Comparison of ENCODE assay signal across 8 cellular contexts in the genomic region with DNA sequence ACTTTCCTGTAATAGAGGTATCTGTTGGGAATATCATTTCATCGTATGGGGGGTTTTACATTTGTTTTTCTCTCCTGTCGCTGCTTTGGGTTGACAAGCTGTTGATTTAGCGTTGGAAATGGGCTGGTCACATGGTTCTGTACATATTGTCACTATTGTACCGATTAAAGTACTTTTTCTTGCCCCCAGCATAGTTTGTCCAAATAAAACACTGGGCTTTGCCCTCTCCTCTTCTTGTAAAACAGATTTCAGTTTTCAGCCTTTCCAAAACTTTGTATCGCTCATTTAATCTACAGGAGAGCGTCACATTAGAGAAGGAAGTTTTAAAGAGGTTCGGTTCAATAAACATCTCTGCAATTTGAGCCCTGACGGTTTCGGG. TPM values are rescaled to one million over a fixed set of nuclear protein-coding genes. Genes with fewer than 3 reads are reported as not detected.
DNase-seq lines count a peak whose midpoint lies in the region; ATAC-seq, FAIRE-seq and TF ChIP-seq lines count a peak whose summit lies in the region.

No MANE protein-coding gene starts in this region.

- no peak for TF ChIP-seq RAD21 in A549 (conservative IDR thresholded peaks at IDR 0.05 in 1 of 2, IDR thresholded peaks at IDR 0.05 in 1 of 2)

- FAIRE-seq in A549 (lab: Jason Lieb, UNC), result no peak

- peak overlapping the region; percentile 55 to 72 for H3K9ac ChIP-seq in mucosa of rectum (ENCODE audit: low read depth in 1 of 2, low read length in 2 of 2)

- H3K4me1 ChIP-seq in A549 (peaks cover 26% of the 10 kb centered on the region), breast epithelium (peaks cover 0 to 25% of the 10 kb centered on the region in 2 donors), mucosa of rectum (ENCODE audit: control insufficient read depth in 2 of 2, insufficient read depth in 2 of 2, low read length in 2 of 2) (peaks cover 14 to 29% of the 10 kb centered on the region in 2 donors)

- POLR2A ChIA-PET in A549 (lab: Yijun Ruan, JAX), result interaction anchor here (1.1 to 2.0 kb wide), 2 partner anchors 9 to 15 kb away, joined by 5 read pairs; a partner anchor contains a TSS

- DNase-seq in A549 (ENCODE audit: low read depth in 1 of 2, low spot score in 1 of 2) (no peak), HL-60 (ENCODE audit: low read depth in 1 of 2, low spot score in 1 of 2) (no peak), breast epithelium (ENCODE audit: low spot score in 2 of 2) (no peak), NOMO-1 treated with dmso at 0.1 percent for 144 hours (lab: John Stamatoyannopoulos, UW; ENCODE audit: unreplicated experiment) (no peak), CD1c-positive myeloid dendritic cell (ENCODE audit: extremely low spot score) (no peak), germinal center (ENCODE audit: low spot score) (no peak)

- TF ChIP-seq CTCF in A549 (IDR thresholded peaks at IDR 0.05) (no peak), HL-60 (IDR thresholded peaks at IDR 0.05; ENCODE audit: insufficient read depth, low read length) (no peak), breast epithelium (IDR thresholded peaks at IDR 0.05) (no peak)

- H3K36me3 ChIP-seq in breast epithelium, result peaks cover 5% of the 10 kb centered on the region
- peaks cover 9 to 13% of the 10 kb centered on the region in 2 donors for H3K36me3 ChIP-seq in mucosa of rectum (ENCODE audit: control insufficient read depth in 2 of 2, insufficient read depth in 2 of 2, low read length in 2 of 2)

- ATAC-seq in A549 (no peak), GM21360 (IDR thresholded peaks at IDR 0.05; ENCODE audit: unreplicated experiment) (no peak)

- peak overlapping the region; percentile 86 for H3K4me2 ChIP-seq in A549

- intact Hi-C loops in breast epithelium (cut with DNase I; ENCODE audit: low total_unique reads), result no loop called here

- TF ChIP-seq EP300 in A549 (IDR thresholded peaks at IDR 0.05), result no peak

- no peak for TF ChIP-seq POLR2A in A549 (IDR thresholded peaks at IDR 0.05; ENCODE audit: low read length)
- no peak for TF ChIP-seq POLR2A in breast epithelium (IDR thresholded peaks at IDR 0.05)

- H3K27me3 ChIP-seq in HL-60 (ENCODE audit: insufficient read depth, poor library complexity, severe bottlenecking) (peaks cover 5% of the 10 kb centered on the region), breast epithelium (peaks cover 0 to 3% of the 10 kb centered on the region in 2 donors), mucosa of rectum (ENCODE audit: control insufficient read depth in 2 of 2, insufficient read depth in 2 of 2, low read length in 2 of 2) (peaks cover 16 to 28% of the 10 kb centered on the region in 2 donors)

- CTCF ChIA-PET in A549 (lab: Yijun Ruan, JAX), result interaction anchor here (0.8 to 1.7 kb wide), 2 partner anchors 16 to 322 kb away, joined by 3 read pairs; no protein-coding TSS in a partner anchor

- H3K9me3 ChIP-seq in A549, result no peaks in the 10 kb centered on the region
- H3K9me3 ChIP-seq in breast epithelium, result no peaks in the 10 kb centered on the region
- H3K9me3 ChIP-seq in mucosa of rectum (ENCODE audit: control insufficient read depth in 2 of 2, low read length in 2 of 2), result no peaks in the 10 kb centered on the region

- peak overlapping the region; percentile 56 to 89; a peak in 5 of 6 replicates for H3K27ac ChIP-seq in A549
- no peak overlapping the region for H3K27ac ChIP-seq in HL-60 (replicated peaks)
- H3K27ac ChIP-seq in breast epithelium, result peak overlapping the region; percentile 72 to 83
- H3K27ac ChIP-seq in mucosa of rectum (ENCODE audit: low read depth in 2 of 2, low read length in 2 of 2), result peak overlapping the region in 1 of 2 donors; percentile 35

- 35% methylated on average over 9 of the region's 9 CpGs for WGBS in A549 (ENCODE audit: missing lambda C conversion rate)

- H3K4me3 ChIP-seq in A549, result peak overlapping the region; percentile 57
- H3K4me3 ChIP-seq in HL-60 (replicated peaks; ENCODE audit: insufficient read depth, low read length), result peak overlapping the region; percentile 49
- H3K4me3 ChIP-seq in breast epithelium, result peak overlapping the region; percentile 57 to 76 (median 68)
- peak overlapping the region; percentile 71 to 82 for H3K4me3 ChIP-seq in mucosa of rectum (ENCODE audit: low read length in 2 of 2)

TF ChIP-seq in A549, 52 proteins besides CTCF, POLR2A, EP300 and RAD21:
- TF ChIP-seq JUN (IDR thresholded peaks at IDR 0.05) (no peak), RNF2 (IDR thresholded peaks at IDR 0.05; ENCODE audit: borderline replicate concordance, low read depth) (0 out of 2 replicates have a peak, but pooled peaks have one; percentile 64), CBX8 (IDR thresholded peaks at IDR 0.05) (0 out of 2 replicates have a peak, but pooled peaks have one; percentile 69)

RNA-seq across cellular contexts. Expression of a gene that starts 4.0 kb away (rescaled TPM):
- 64.3 and 77.3 TPM in 2 replicates for polyA plus RNA-seq in A549 (2011; rRNA removed)
- polyA plus RNA-seq in A549 (2012; cell fraction: cytosol; rRNA removed), result 18.5 and 19.4 TPM in 2 replicates
- 11.7 and 13.0 TPM in 2 replicates for polyA plus RNA-seq in A549 (2012; cell fraction: nucleus; rRNA removed)
- 40.7 to 50.9 TPM (median 44.4 TPM) in 3 replicates for polyA plus RNA-seq in A549 (2017; fragmentation: RNase III; extraction: RNeasy Plus Mini Kit Qiagen cat#74134 plus additional on column Dnase treatment)
- 48.9 and 51.1 TPM in 2 replicates for polyA minus RNA-seq in A549 (2011; rRNA and poly(A)+ RNA removed)
- 10 to 100 TPM; 48.5 to 92.3 (median 68.5) TPM for total RNA-seq in breast epithelium

RNA-seq across cellular contexts. Expression of a gene that starts 8.7 kb away (rescaled TPM):
- 70.2 and 70.8 TPM in 2 replicates for polyA plus RNA-seq in A549 (2011; rRNA removed)
- 16.7 and 17.7 TPM in 2 replicates for polyA plus RNA-seq in A549 (2012; cell fraction: cytosol; rRNA removed)
- 6.9 and 11.4 TPM in 2 replicates for polyA plus RNA-seq in A549 (2012; cell fraction: nucleus; rRNA removed)
- 42.2 to 47.9 TPM (median 44.8 TPM) in 3 replicates for polyA plus RNA-seq in A549 (2017; fragmentation: RNase III; extraction: RNeasy Plus Mini Kit Qiagen cat#74134 plus additional on column Dnase treatment)
- polyA minus RNA-seq in A549 (2011; rRNA and poly(A)+ RNA removed), result 6.2 and 7.2 TPM in 2 replicates
- total RNA-seq in breast epithelium, result 10 to 100 TPM; 30.1 to 51.4 (median 35.7) TPM

RNA-seq across cellular contexts. Expression of a gene that starts 20.4 kb away (rescaled TPM):
- polyA plus RNA-seq in A549 (2011; rRNA removed), result 0.04 TPM in 1 of 2 replicates, not detected in the other
- polyA plus RNA-seq in A549 (2012; cell fraction: cytosol; rRNA removed), result not detected in 2 replicates
- 0.05 TPM in 1 of 2 replicates, not detected in the other for polyA plus RNA-seq in A549 (2012; cell fraction: nucleus; rRNA removed)
- 0.05 TPM in 1 of 3 replicates, not detected in the others for polyA plus RNA-seq in A549 (2017; fragmentation: RNase III; extraction: RNeasy Plus Mini Kit Qiagen cat#74134 plus additional on column Dnase treatment)
- polyA minus RNA-seq in A549 (2011; rRNA and poly(A)+ RNA removed), result not detected in 2 replicates
- total RNA-seq in breast epithelium, result 1 to 10 TPM in 1 of 3 donors, under 1 TPM in 1, not detected in 1; 0.59 to 4.9 TPM
